Comparison of ENCODE assay signal across 1 cellular context in the genomic region with DNA sequence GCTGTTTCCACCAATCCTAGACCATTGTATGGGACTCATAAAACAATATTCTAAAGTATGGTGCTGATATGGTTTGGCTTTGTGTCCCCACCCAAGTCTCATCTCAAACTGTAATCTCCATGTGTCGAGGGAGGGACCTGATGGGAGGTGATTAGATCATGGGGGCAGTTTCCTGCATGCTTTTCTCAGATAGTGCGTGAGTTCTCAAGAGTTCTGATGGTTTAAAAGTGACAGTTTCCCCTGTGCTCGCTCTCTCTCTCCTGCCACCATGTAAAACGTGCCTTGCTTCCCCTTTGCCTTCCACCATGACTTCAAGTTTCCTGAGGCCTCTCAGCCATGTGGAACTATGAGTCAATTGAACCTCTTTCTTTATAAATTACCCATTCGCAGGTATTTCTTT.
TF ChIP-seq lines count a peak whose summit lies in the region.

No MANE protein-coding gene starts in this region.

TF ChIP-seq in K562, 482 proteins besides CTCF, POLR2A, EP300 and RAD21 (continued from another document):
- no peak for TF ChIP-seq CBX8 (IDR thresholded peaks at IDR 0.05; ENCODE audit: borderline replicate concordance, extremely low read depth, low read depth, low read length, poor library complexity, severe bottlenecking)
- TF ChIP-seq ZNF197 (CRISPR knock-in tag; IDR thresholded peaks at IDR 0.05; ENCODE audit: low read depth) = no peak
- TF ChIP-seq, protein P1, sequence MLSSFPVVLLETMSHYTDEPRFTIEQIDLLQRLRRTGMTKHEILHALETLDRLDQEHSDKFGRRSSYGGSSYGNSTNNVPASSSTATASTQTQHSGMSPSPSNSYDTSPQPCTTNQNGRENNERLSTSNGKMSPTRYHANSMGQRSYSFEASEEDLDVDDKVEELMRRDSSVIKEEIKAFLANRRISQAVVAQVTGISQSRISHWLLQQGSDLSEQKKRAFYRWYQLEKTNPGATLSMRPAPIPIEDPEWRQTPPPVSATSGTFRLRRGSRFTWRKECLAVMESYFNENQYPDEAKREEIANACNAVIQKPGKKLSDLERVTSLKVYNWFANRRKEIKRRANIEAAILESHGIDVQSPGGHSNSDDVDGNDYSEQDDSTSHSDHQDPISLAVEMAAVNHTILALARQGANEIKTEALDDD (IDR thresholded peaks at IDR 0.05) = no peak
- TF ChIP-seq TRIM28 (IDR thresholded peaks at IDR 0.05) = peak; percentile 92
- TF ChIP-seq TFAM (CRISPR knock-in tag; conservative IDR thresholded peaks at IDR 0.05) = no peak
- peak; percentile 99 for TF ChIP-seq ZNF431 (CRISPR knock-in tag; IDR thresholded peaks at IDR 0.05)
- TF ChIP-seq ZNF134 (CRISPR knock-in tag; conservative IDR thresholded peaks at IDR 0.05) = no peak
- no peak for TF ChIP-seq HDAC1 (IDR thresholded peaks at IDR 0.05)
- TF ChIP-seq ETV5 (CRISPR knock-in tag; IDR thresholded peaks at IDR 0.05; ENCODE audit: low read depth) = no peak
- TF ChIP-seq CBX1 (IDR thresholded peaks at IDR 0.05; ENCODE audit: low read depth) = peak; percentile 30; the same call in 1 of the 2 replicates
- TF ChIP-seq TRIM24 (IDR thresholded peaks at IDR 0.05) = peak; percentile 64 to 90
- no peak for TF ChIP-seq NFRKB (IDR thresholded peaks at IDR 0.05; ENCODE audit: low read depth)
